ENCODE assay signal across 29 cellular contexts in the genomic region with DNA sequence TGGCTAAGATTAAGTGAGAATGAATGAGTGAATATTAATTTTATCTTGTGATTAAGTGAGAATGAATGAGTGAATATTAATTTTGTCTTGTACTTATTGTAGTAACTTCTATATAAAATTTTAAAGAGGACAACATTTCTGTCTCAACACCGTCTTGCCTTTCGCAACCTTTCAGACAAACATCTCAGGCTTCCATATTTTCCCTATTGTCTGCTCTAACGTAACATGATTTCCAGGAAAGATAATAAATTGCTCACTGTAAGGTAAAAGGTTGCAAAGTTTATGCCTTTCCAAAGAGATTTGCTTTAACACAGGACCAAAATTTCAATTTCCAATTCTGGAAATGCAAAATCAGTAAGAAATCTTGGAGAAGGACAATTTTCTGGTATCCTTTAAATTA. TPM values are rescaled to one million over a fixed set of nuclear protein-coding genes. Genes with fewer than 3 reads are reported as not detected.
DNase-seq lines count a peak whose midpoint lies in the region; ATAC-seq and TF ChIP-seq lines count a peak whose summit lies in the region.
"Had no signal": no experiment of that assay in that cellular context is flagged by ENCODE, and none has a peak within 500 bp of the region (broad histone marks: within the 10 kb centered on the region; RNA-seq: fewer than 3 reads in every experiment).

No MANE protein-coding gene starts in this region.

- H4K8ac ChIP-seq in trophoblast cell (ENCODE audit: low read depth, low read length): no peak overlapping the region

- H3K27me3 Mint-ChIP-seq in nephron progenitor cell (ENCODE audit: low read depth, poor library complexity): peaks cover 2% of the 10 kb centered on the region

- TF ChIP-seq CTCF in nephron progenitor cell (IDR thresholded peaks at IDR 0.05): no peak

- no peak overlapping the region for H2BK12ac ChIP-seq in trophoblast cell (ENCODE audit: low read length)

- no peak overlapping the region for H3K4ac ChIP-seq in trophoblast cell (ENCODE audit: low read depth, low read length)

- H3K27ac Mint-ChIP-seq in nephron progenitor cell: peak overlapping the region; percentile 47
- H3K27ac Mint-ChIP-seq: B cell; CD14-positive monocyte; CD4-positive, alpha-beta memory T cell; CD4-positive, alpha-beta T cell; CD4-positive, CD25-positive, alpha-beta regulatory T cell; CD8-positive, alpha-beta T cell had no signal

- no peak overlapping the region for H3K18ac ChIP-seq in trophoblast cell (ENCODE audit: low read length)

- no peak overlapping the region for H3K14ac ChIP-seq in trophoblast cell (ENCODE audit: low read length)

- H3K23ac ChIP-seq in trophoblast cell (ENCODE audit: low read length): no peak overlapping the region

- H3K79me2 ChIP-seq in trophoblast cell (ENCODE audit: control insufficient read depth, insufficient read depth, low read length, poor library complexity): no peaks in the 10 kb centered on the region

- no peak overlapping the region for H3K9ac ChIP-seq in trophoblast cell (ENCODE audit: low read length)
- H3K9ac ChIP-seq: BLaER1; BLaER1 treated with 17β-estradiol and CSF1 and Interleukin-3, amounts not matched to agents 10 nM and 100 nM had no signal

- no peaks in the 10 kb centered on the region for H3K9me3 ChIP-seq in trophoblast cell (ENCODE audit: insufficient read depth, low read depth, low read length)
- H3K9me3 ChIP-seq: A549; BE2C; BLaER1; BLaER1 treated with 17β-estradiol and CSF1 and Interleukin-3, amounts not matched to agents 10 nM and 100 nM; Caco-2 had no signal

- peaks cover 4% of the 10 kb centered on the region for H3K79me1 ChIP-seq in trophoblast cell (ENCODE audit: low read length)

- no peaks in the 10 kb centered on the region for H3K4me1 Mint-ChIP-seq in nephron progenitor cell
- H3K4me1 Mint-ChIP-seq: CD4-positive, alpha-beta memory T cell; CD4-positive, CD25-positive, alpha-beta regulatory T cell; CD8-positive, alpha-beta memory T cell had no signal

- DNase-seq in nephron progenitor cell (no peak), trophoblast cell (peak; percentile 56 to 89), SIG-M5 treated with dmso at 0.1 percent for 504 hours (lab: John Stamatoyannopoulos, UW; ENCODE audit: unreplicated experiment) (no peak)
- DNase-seq: 8988T; ACHN; AML-193; BE2C; Caco-2; Calu3; CD4-positive, alpha-beta memory T cell; CD4-positive, alpha-beta T cell; CD4-positive, CD25-positive, alpha-beta regulatory T cell; CD8-positive, alpha-beta memory T cell; CD8-positive, alpha-beta T cell; COR-L47; DMS 273 treated with DMSO at 0.1 percent for 48 hours; DMS153; DMS53; DMS79; DMS79 treated with DMSO at 0.1 percent for 48 hours; DND-41 had no signal

- no peak overlapping the region for H3K4me3 Mint-ChIP-seq in nephron progenitor cell
- H3K4me3 Mint-ChIP-seq: B cell; CD14-positive monocyte; CD4-positive, alpha-beta memory T cell; CD4-positive, alpha-beta T cell; CD4-positive, CD25-positive, alpha-beta regulatory T cell; CD8-positive, alpha-beta memory T cell; CD8-positive, alpha-beta T cell had no signal

- ATAC-seq in GM18505 (IDR thresholded peaks at IDR 0.05; ENCODE audit: unreplicated experiment): no peak
- ATAC-seq: A549; CD8-positive, alpha-beta T cell had no signal

- H3K4me2 ChIP-seq in trophoblast cell (ENCODE audit: low read length): no peak overlapping the region
- H3K4me2 ChIP-seq: A549; BLaER1; BLaER1 treated with 17β-estradiol and CSF1 and Interleukin-3, amounts not matched to agents 10 nM and 100 nM had no signal

- peaks cover 2 to 5% of the 10 kb centered on the region in 2 experiments for H3K4me1 ChIP-seq in trophoblast cell (ENCODE audit: control insufficient read depth in 1 of 2, insufficient read depth in 2 of 2, low read length in 2 of 2)
- H3K4me1 ChIP-seq: A549, BE2C, BLaER1, Caco-2 had no signal

- peaks cover 8% of the 10 kb centered on the region for H3K9me3 Mint-ChIP-seq in nephron progenitor cell
- H3K9me3 Mint-ChIP-seq: CD4-positive, alpha-beta T cell; CD8-positive, alpha-beta memory T cell; CD8-positive, alpha-beta T cell had no signal

- H2BK5ac ChIP-seq in trophoblast cell (ENCODE audit: low read depth, low read length, poor library complexity): no peak overlapping the region

- no peak overlapping the region for H3K27ac ChIP-seq in trophoblast cell (ENCODE audit: low read depth, low read length)
- H3K27ac ChIP-seq: 22Rv1; A549; BLaER1; BLaER1 treated with 17β-estradiol and CSF1 and Interleukin-3, amounts not matched to agents 10 nM and 100 nM; C4-2B had no signal

- H4K91ac ChIP-seq in trophoblast cell (ENCODE audit: low read depth, low read length): no peak overlapping the region

- no peak overlapping the region for H2BK120ac ChIP-seq in trophoblast cell (ENCODE audit: insufficient read depth, low read length, poor library complexity)

- no peaks in the 10 kb centered on the region for H3K27me3 ChIP-seq in trophoblast cell (ENCODE audit: insufficient read depth, low read length)
- H3K27me3 ChIP-seq: BE2C; BLaER1; BLaER1 treated with 17β-estradiol and CSF1 and Interleukin-3, amounts not matched to agents 10 nM and 100 nM had no signal

- no peak for TF ChIP-seq POLR2A in GM18505 (IDR thresholded peaks at IDR 0.05; ENCODE audit: borderline replicate concordance, extremely low read depth, insufficient read depth, insufficient read length)

- no peak overlapping the region for H4K12ac ChIP-seq in trophoblast cell (ENCODE audit: low read depth, low read length)

- H2AK5ac ChIP-seq in trophoblast cell (ENCODE audit: low read length): no peak overlapping the region

- WGBS in trophoblast cell (ENCODE audit: extremely low coverage, insufficient coverage, insufficient read length): no CpG with 5 or more reads among the region's 3 CpGs

- H2AFZ ChIP-seq in trophoblast cell (ENCODE audit: insufficient read depth, low read length, poor library complexity): no peak overlapping the region

- H3K36me3 Mint-ChIP-seq in nephron progenitor cell (ENCODE audit: low read depth): no peaks in the 10 kb centered on the region
- H3K36me3 Mint-ChIP-seq: CD14-positive monocyte; CD4-positive, alpha-beta memory T cell; CD4-positive, CD25-positive, alpha-beta regulatory T cell; CD8-positive, alpha-beta T cell had no signal

- no peaks in the 10 kb centered on the region for H3K36me3 ChIP-seq in trophoblast cell (ENCODE audit: control insufficient read depth in 1 of 2, insufficient read depth in 2 of 2, low read length in 2 of 2)
- H3K36me3 ChIP-seq: BE2C; BLaER1; BLaER1 treated with 17β-estradiol and CSF1 and Interleukin-3, amounts not matched to agents 10 nM and 100 nM had no signal

- no peak overlapping the region for H3K4me3 ChIP-seq in trophoblast cell (ENCODE audit: low read depth, low read length)
- H3K4me3 ChIP-seq: A549; BLaER1; BLaER1 treated with 17β-estradiol and CSF1 and Interleukin-3, amounts not matched to agents 10 nM and 100 nM had no signal

RNA-seq across cellular contexts. Expression of a gene that starts 41.7 kb away (rescaled TPM):
- 32.6 and 35.3 TPM in 2 replicates for polyA plus RNA-seq in trophoblast cell (2013)

Comparison
In these comparisons a context has a peak if more than half of its experiments do, and no peak if none do; other contexts are left out.
1. DNase-seq: peak in trophoblast cell (2 of 2); none in nephron progenitor cell (single experiment) and SIG-M5 treated with dmso at 0.1 percent for 504 hours (single experiment).